ENCODE assay signal across 25 cellular contexts in genomic region chr5:83528439-83528769, GRCh38. TPM values are rescaled to one million over a fixed set of nuclear protein-coding genes. Genes with fewer than 3 reads are reported as not detected.
"Had no signal": no experiment of that assay in that cellular context is flagged by ENCODE, and none has a peak within 500 bp of the region (broad histone marks: within the 10 kb centered on the region; RNA-seq: fewer than 3 reads in every experiment).

No MANE protein-coding gene starts in this region.

- ATAC-seq: activated CD4-positive, CD25-positive, alpha-beta regulatory T cell treated with anti-CD3 and anti-CD28 coated beads, Interleukin-2, amount 50 U/mL, for 24 hours; activated CD8-positive, alpha-beta T cell treated with anti-CD3 and anti-CD28 coated beads for 36 hours; activated T-cell treated with anti-CD3 and anti-CD28 coated beads, Interleukin-2, amount 50 U/mL, for 72 hours; SK-N-SH treated with all-trans-retinoic acid at 6 μM for 48 hours had no signal

- DNase-seq: activated CD4-positive, alpha-beta T cell treated with anti-CD3 and anti-CD28 coated beads for 4 hours; activated CD8-positive, alpha-beta memory T cell treated with anti-CD3 and anti-CD28 coated beads, Interleukin-2, amount 50 U/mL, for 4 hours; activated CD8-positive, alpha-beta T cell treated with anti-CD3 and anti-CD28 coated beads for 36 hours; activated gamma-delta T cell treated with Interleukin-2 at 50 U/mL for 16 hours; activated naive CD4-positive, alpha-beta T cell treated with anti-CD3 and anti-CD28 coated beads, Interleukin-2, amount 10 ng/mL, durations not matched to agents 7 days and 5 days; activated naive CD8-positive, alpha-beta T cell treated with anti-CD3 and anti-CD28 coated beads for 36 hours; activated T-cell treated with anti-CD3 and anti-CD28 coated beads, Interleukin-2, amount 50 U/mL, for 72 hours; anterior cingulate cortex; MG63; MV-4-11; NCI-H1092 treated with DMSO at 0.1 percent for 48 hours; NCI-H1417 treated with DMSO at 0.1 percent for 48 hours; NCI-H1694; NCI-H2029 treated with DMSO at 0.1 percent for 48 hours; NCI-H345; NCI-H510A; NCI-H526 treated with DMSO at 0.1 percent for 48 hours; Peyer's patch; Right ventricle myocardium superior; SW 1271 had no signal

- H3K36me3 Mint-ChIP-seq: activated naive CD4-positive, alpha-beta T cell treated with anti-CD3 and anti-CD28 coated beads, Interleukin-2, amount 10 ng/mL, durations not matched to agents 7 days and 5 days; activated naive CD8-positive, alpha-beta T cell treated with anti-CD3 and anti-CD28 coated beads for 36 hours had no signal

- H3K27ac Mint-ChIP-seq: activated CD8-positive, alpha-beta T cell treated with anti-CD3 and anti-CD28 coated beads for 36 hours; activated naive CD4-positive, alpha-beta T cell treated with anti-CD3 and anti-CD28 coated beads, Interleukin-2, amount 10 ng/mL, durations not matched to agents 7 days and 5 days; activated naive CD8-positive, alpha-beta T cell treated with anti-CD3 and anti-CD28 coated beads for 36 hours; activated T-cell treated with anti-CD3 and anti-CD28 coated beads, Interleukin-2, amount 50 U/mL, for 72 hours; activated T-helper 2 cell treated with anti-CD3 and anti-CD28 coated beads, Interferon-gamma antibody, Interleukin-2, Interleukin-4, amounts not matched to agents 10 μg/mL and 5 μg/mL and 100 μg/mL, durations not matched to agents 14 hours and 24 hours and 36 hours; T-helper 1 cell treated with Interleukin-12 subunit alpha and Interleukin-12 subunit beta and Interleukin-4 antibody, amounts not matched to agents 30 μg/mL and 1 μg/mL, for 36 hours had no signal

- H3K4me3 Mint-ChIP-seq: activated CD8-positive, alpha-beta T cell treated with anti-CD3 and anti-CD28 coated beads for 36 hours; activated naive CD4-positive, alpha-beta T cell treated with anti-CD3 and anti-CD28 coated beads, Interleukin-2, amount 10 ng/mL, durations not matched to agents 7 days and 5 days; activated naive CD8-positive, alpha-beta T cell treated with anti-CD3 and anti-CD28 coated beads for 36 hours; activated T-cell treated with anti-CD3 and anti-CD28 coated beads, Interleukin-2, amount 50 U/mL, for 72 hours; T-helper 1 cell treated with Interleukin-12 subunit alpha and Interleukin-12 subunit beta and Interleukin-4 antibody, amounts not matched to agents 30 μg/mL and 1 μg/mL, for 36 hours had no signal

- H3K4me3 ChIP-seq: MG63, Peyer's patch, SJSA1 had no signal

- H3K9me3 Mint-ChIP-seq: activated CD8-positive, alpha-beta T cell treated with anti-CD3 and anti-CD28 coated beads for 36 hours; activated naive CD4-positive, alpha-beta T cell treated with anti-CD3 and anti-CD28 coated beads, Interleukin-2, amount 10 ng/mL, durations not matched to agents 7 days and 5 days; activated naive CD8-positive, alpha-beta T cell treated with anti-CD3 and anti-CD28 coated beads for 36 hours; activated T-cell treated with anti-CD3 and anti-CD28 coated beads, Interleukin-2, amount 50 U/mL, for 72 hours; activated T-helper 2 cell treated with anti-CD3 and anti-CD28 coated beads, Interferon-gamma antibody, Interleukin-2, Interleukin-4, amounts not matched to agents 10 μg/mL and 5 μg/mL and 100 μg/mL, durations not matched to agents 14 hours and 24 hours and 36 hours; T-helper 1 cell treated with Interleukin-12 subunit alpha and Interleukin-12 subunit beta and Interleukin-4 antibody, amounts not matched to agents 30 μg/mL and 1 μg/mL, for 36 hours had no signal

- H3K4me1 Mint-ChIP-seq: activated naive CD4-positive, alpha-beta T cell treated with anti-CD3 and anti-CD28 coated beads, Interleukin-2, amount 10 ng/mL, durations not matched to agents 7 days and 5 days; activated naive CD8-positive, alpha-beta T cell treated with anti-CD3 and anti-CD28 coated beads for 36 hours had no signal

RNA-seq across cellular contexts. Expression of gene VCAN, which starts 56.9 kb away (rescaled TPM):
- total RNA-seq: activated CD8-positive, alpha-beta T cell treated with anti-CD3 and anti-CD28 coated beads for 36 hours; activated naive CD8-positive, alpha-beta T cell treated with anti-CD3 and anti-CD28 coated beads for 36 hours; activated T-helper 2 cell treated with anti-CD3 and anti-CD28 coated beads, Interferon-gamma antibody, Interleukin-2, Interleukin-4, amounts not matched to agents 10 μg/mL and 5 μg/mL and 100 μg/mL, durations not matched to agents 14 hours and 24 hours and 36 hours had no signal
